37 cellular contexts compared by ENCODE assay signal in genomic region chr21:40950970-40951369, GRCh38.
"Had no signal": no experiment of that assay in that cellular context is flagged by ENCODE, and none has a peak within 500 bp of the region (broad histone marks: within the 10 kb centered on the region; RNA-seq: fewer than 3 reads in every experiment).

No MANE protein-coding gene starts in this region.

- H3K9me3 Mint-ChIP-seq: activated CD8-positive, alpha-beta T cell treated with anti-CD3 and anti-CD28 coated beads for 36 hours; activated naive CD4-positive, alpha-beta T cell treated with anti-CD3 and anti-CD28 coated beads, Interleukin-2, amount 50 U/mL, for 72 hours; activated T-helper 17 cell treated with anti-CD3 and anti-CD28 coated beads, Interleukin-2, amount 50 U/mL, for 72 hours; T-helper 1 cell treated with Interleukin-12 subunit alpha and Interleukin-12 subunit beta and Interleukin-4 antibody, amounts not matched to agents 30 μg/mL and 1 μg/mL, for 36 hours had no signal

- DNase-seq: activated B cell treated with CpG ODN at 0.5 μM for 24 hours; activated CD4-positive, alpha-beta memory T cell treated with anti-CD3 and anti-CD28 coated beads for 36 hours; activated CD4-positive, alpha-beta T cell treated with anti-CD3 and anti-CD28 coated beads for 4 hours; activated CD4-positive, alpha-beta T cell treated with anti-CD3 and anti-CD28 coated beads, Interleukin-2, amount 10 ng/mL, durations not matched to agents 24 days and 14 days; activated CD4-positive, alpha-beta T cell treated with anti-CD3 and anti-CD28 coated beads, Interleukin-2, amount 50 U/mL, for 1 hour; activated CD4-positive, alpha-beta T cell treated with anti-CD3 and anti-CD28 coated beads, Interleukin-2, amount 50 U/mL, for 4 hours; activated CD4-positive, CD25-positive, alpha-beta regulatory T cell treated with anti-CD3 and anti-CD28 coated beads, Interleukin-2, amount 50 U/mL, for 72 hours; activated CD8-positive, alpha-beta memory T cell treated with anti-CD3 and anti-CD28 coated beads, Interleukin-2, amount 50 U/mL, for 4 hours; activated CD8-positive, alpha-beta T cell treated with anti-CD3 and anti-CD28 coated beads for 36 hours; activated effector memory CD4-positive, alpha-beta T cell treated with anti-CD3 and anti-CD28 coated beads, Interleukin-2, amount 50 U/mL, for 16 hours; activated gamma-delta T cell treated with Interleukin-2 at 50 U/mL for 16 hours; activated naive CD4-positive, alpha-beta T cell; activated naive CD4-positive, alpha-beta T cell treated with anti-CD3 and anti-CD28 coated beads for 36 hours; activated naive CD4-positive, alpha-beta T cell treated with anti-CD3 and anti-CD28 coated beads, Interleukin-2, amount 50 U/mL, for 16 hours; activated naive CD8-positive, alpha-beta T cell treated with anti-CD3 and anti-CD28 coated beads for 36 hours; activated T-cell treated with anti-CD3 and anti-CD28 coated beads for 4 hours; activated T-cell treated with anti-CD3 and anti-CD28 coated beads, Interleukin-2, amount 50 U/mL, for 1 hour; activated T-cell treated with anti-CD3 and anti-CD28 coated beads, Interleukin-2, amount 50 U/mL, for 4 hours; activated T-cell treated with anti-CD3 and anti-CD28 coated beads, Interleukin-2, amount 50 U/mL, for 72 hours; adrenal gland; amniotic stem cell; aorta; body of pancreas; brain microvascular endothelial cell; caudate nucleus; cerebellar nuclear complex; T-helper 1 cell; T-helper 2 cell; T-helper 9 cell had no signal

- H3K36me3 ChIP-seq: adrenal gland, brain microvascular endothelial cell, cardiac muscle cell had no signal

- H3K27me3 Mint-ChIP-seq: activated B cell treated with CpG ODN at 0.5 μM for 24 hours; activated CD4-positive, alpha-beta memory T cell treated with anti-CD3 and anti-CD28 coated beads for 36 hours; activated CD4-positive, alpha-beta T cell treated with anti-CD3 and anti-CD28 coated beads, Interleukin-2, amount 10 ng/mL, durations not matched to agents 24 days and 14 days; activated CD8-positive, alpha-beta T cell treated with anti-CD3 and anti-CD28 coated beads for 36 hours; activated naive CD8-positive, alpha-beta T cell treated with anti-CD3 and anti-CD28 coated beads for 36 hours had no signal

- H3K4me3 Mint-ChIP-seq: activated B cell treated with CpG ODN at 0.5 μM for 24 hours; activated CD4-positive, alpha-beta memory T cell treated with anti-CD3 and anti-CD28 coated beads for 36 hours; activated CD4-positive, alpha-beta T cell treated with anti-CD3 and anti-CD28 coated beads, Interleukin-2, amount 10 ng/mL, durations not matched to agents 24 days and 14 days; activated CD8-positive, alpha-beta T cell treated with anti-CD3 and anti-CD28 coated beads for 36 hours; activated naive CD4-positive, alpha-beta T cell treated with anti-CD3 and anti-CD28 coated beads for 36 hours; activated naive CD8-positive, alpha-beta T cell treated with anti-CD3 and anti-CD28 coated beads for 36 hours; activated T-cell treated with anti-CD3 and anti-CD28 coated beads, Interleukin-2, amount 50 U/mL, for 4 hours; activated T-cell treated with anti-CD3 and anti-CD28 coated beads, Interleukin-2, amount 50 U/mL, for 72 hours; activated T-helper 1 cell treated with anti-CD3 and anti-CD28 coated beads, Interleukin-12 subunit alpha, Interleukin-12 subunit beta, Interleukin-2, Interleukin-4 antibody, amounts not matched to agents 30 ng/mL and 10 ng/mL and 1 ng/mL, durations not matched to agents 14 hours and 24 hours and 36 hours; activated T-helper 17 cell treated with anti-CD3 and anti-CD28 coated beads, Interleukin-2, amount 50 U/mL, for 72 hours; central memory CD8-positive, alpha-beta T cell; T-helper 1 cell treated with Interleukin-12 subunit alpha and Interleukin-12 subunit beta and Interleukin-4 antibody, amounts not matched to agents 30 μg/mL and 1 μg/mL, for 36 hours; T-helper 2 cell treated with Interferon-gamma antibody and Interleukin-4, amounts not matched to agents 5 μg/mL and 100 μg/mL, for 36 hours had no signal

- H3K27me3 ChIP-seq: adrenal gland, body of pancreas, brain microvascular endothelial cell, cardiac muscle cell had no signal

- H3K4me1 Mint-ChIP-seq: activated B cell treated with CpG ODN at 0.5 μM for 24 hours; activated CD4-positive, alpha-beta T cell treated with anti-CD3 and anti-CD28 coated beads, Interleukin-2, amount 10 ng/mL, durations not matched to agents 24 days and 14 days; activated naive CD8-positive, alpha-beta T cell treated with anti-CD3 and anti-CD28 coated beads for 36 hours; activated T-helper 17 cell treated with anti-CD3 and anti-CD28 coated beads, Interleukin-2, amount 50 U/mL, for 72 hours; central memory CD8-positive, alpha-beta T cell had no signal

- H3K9me3 ChIP-seq: adrenal gland, body of pancreas had no signal

- H3K27ac Mint-ChIP-seq: activated B cell treated with CpG ODN at 0.5 μM for 24 hours; activated CD4-positive, alpha-beta memory T cell treated with anti-CD3 and anti-CD28 coated beads for 36 hours; activated CD4-positive, alpha-beta T cell treated with anti-CD3 and anti-CD28 coated beads, Interleukin-2, amount 10 ng/mL, durations not matched to agents 24 days and 14 days; activated CD8-positive, alpha-beta T cell treated with anti-CD3 and anti-CD28 coated beads for 36 hours; activated naive CD4-positive, alpha-beta T cell treated with anti-CD3 and anti-CD28 coated beads for 36 hours; activated naive CD4-positive, alpha-beta T cell treated with anti-CD3 and anti-CD28 coated beads, Interleukin-2, amount 50 U/mL, for 72 hours; activated naive CD8-positive, alpha-beta T cell treated with anti-CD3 and anti-CD28 coated beads for 36 hours; activated T-cell treated with anti-CD3 and anti-CD28 coated beads, Interleukin-2, amount 50 U/mL, for 72 hours; activated T-helper 1 cell treated with anti-CD3 and anti-CD28 coated beads, Interleukin-12 subunit alpha, Interleukin-12 subunit beta, Interleukin-2, Interleukin-4 antibody, amounts not matched to agents 30 ng/mL and 10 ng/mL and 1 ng/mL, durations not matched to agents 14 hours and 24 hours and 36 hours; activated T-helper 17 cell treated with anti-CD3 and anti-CD28 coated beads, Interleukin-2, amount 50 U/mL, for 72 hours; T-helper 1 cell treated with Interleukin-12 subunit alpha and Interleukin-12 subunit beta and Interleukin-4 antibody, amounts not matched to agents 30 μg/mL and 1 μg/mL, for 36 hours; T-helper 2 cell treated with Interferon-gamma antibody and Interleukin-4, amounts not matched to agents 5 μg/mL and 100 μg/mL, for 36 hours had no signal

- H3K36me3 Mint-ChIP-seq: activated CD4-positive, alpha-beta memory T cell treated with anti-CD3 and anti-CD28 coated beads for 36 hours; activated naive CD4-positive, alpha-beta T cell treated with anti-CD3 and anti-CD28 coated beads, Interleukin-2, amount 50 U/mL, for 72 hours; activated naive CD8-positive, alpha-beta T cell treated with anti-CD3 and anti-CD28 coated beads for 36 hours had no signal

- H3K4me3 ChIP-seq: adrenal gland, body of pancreas, cardiac muscle cell had no signal

- ATAC-seq: activated CD8-positive, alpha-beta T cell treated with anti-CD3 and anti-CD28 coated beads for 36 hours; activated naive CD4-positive, alpha-beta T cell treated with anti-CD3 and anti-CD28 coated beads, Interleukin-2, amount 50 U/mL, for 72 hours; activated T-cell treated with anti-CD3 and anti-CD28 coated beads, Interleukin-2, amount 50 U/mL, for 4 hours; activated T-cell treated with anti-CD3 and anti-CD28 coated beads, Interleukin-2, amount 50 U/mL, for 72 hours; activated T-helper 17 cell treated with anti-CD3 and anti-CD28 coated beads, Interleukin-2, amount 50 U/mL, for 72 hours; body of pancreas had no signal

- H3K4me1 ChIP-seq: adrenal gland, body of pancreas had no signal

- H3K27ac ChIP-seq: adrenal gland, body of pancreas, brain microvascular endothelial cell, cardiac muscle cell, VCaP had no signal
